16 cellular contexts compared by ENCODE assay signal in genomic region chr10:2146079-2146478, GRCh38.
DNase-seq lines count a peak whose midpoint lies in the region; ATAC-seq and TF ChIP-seq lines count a peak whose summit lies in the region.
"Had no signal": no experiment of that assay in that cellular context is flagged by ENCODE, and none has a peak within 500 bp of the region (broad histone marks: within the 10 kb centered on the region; RNA-seq: fewer than 3 reads in every experiment).

No MANE protein-coding gene starts in this region.

- no peaks in the 10 kb centered on the region for H3K79me2 ChIP-seq in GM23338 (replicated peaks; ENCODE audit: insufficient read depth)

- peaks cover 6% of the 10 kb centered on the region for H3K4me1 ChIP-seq in GM23338 (ENCODE audit: insufficient read depth)
- H3K4me1 ChIP-seq: A549 had no signal

- no peak overlapping the region for H3K4me2 ChIP-seq in GM23338
- H3K4me2 ChIP-seq: A549 had no signal

- H3K27me3 ChIP-seq in GM23338 (ENCODE audit: insufficient read depth), result no peaks in the 10 kb centered on the region

- H3K27me3 Mint-ChIP-seq in GM23338 (ENCODE audit: insufficient read depth, low read depth, poor library complexity), result peaks cover 5% of the 10 kb centered on the region
- H3K27me3 Mint-ChIP-seq in activated T-helper 17 cell treated with anti-CD3 and anti-CD28 coated beads, Interleukin-2, amount 50 U/mL, for 72 hours, result peaks cover 14% of the 10 kb centered on the region

- H3K9me3 Mint-ChIP-seq in GM23338, result no peaks in the 10 kb centered on the region
- H3K9me3 Mint-ChIP-seq in activated T-helper 17 cell treated with anti-CD3 and anti-CD28 coated beads, Interleukin-2, amount 50 U/mL, for 72 hours, result no peaks in the 10 kb centered on the region

- no peak for DNase-seq in GM23338 (ENCODE audit: low spot score)
- peak; percentile 74 to 83 for DNase-seq in NOMO-1 (lab: John Stamatoyannopoulos, UW; ENCODE audit: unreplicated experiment in 2 of 2)
- DNase-seq in UCSD-AML1 (lab: John Stamatoyannopoulos, UW; ENCODE audit: unreplicated experiment), result peak; percentile 39
- peak; percentile 26 for DNase-seq in retina
- no peak for DNase-seq in activated CD8-positive, alpha-beta memory T cell treated with anti-CD3 and anti-CD28 coated beads, Interleukin-2, amount 50 U/mL, for 4 hours
- DNase-seq: C1 segment of cervical spinal cord; CD8-positive, alpha-beta memory T cell; DMS53; NCI-H1092; NCI-H146; NCI-H2081; NCI-H446 treated with DMSO at 0.1 percent for 48 hours; NCI-H748 treated with DMSO at 0.1 percent for 48 hours had no signal

- H4K20me1 ChIP-seq in GM23338 (replicated peaks; ENCODE audit: insufficient read depth), result no peaks in the 10 kb centered on the region

- no peak overlapping the region for H3K4me3 Mint-ChIP-seq in GM23338
- H3K4me3 Mint-ChIP-seq in activated T-helper 17 cell treated with anti-CD3 and anti-CD28 coated beads, Interleukin-2, amount 50 U/mL, for 72 hours, result no peak overlapping the region
- H3K4me3 Mint-ChIP-seq: CD8-positive, alpha-beta memory T cell had no signal

- no peak overlapping the region for H3K27ac ChIP-seq in GM23338 (ENCODE audit: low read depth)
- H3K27ac ChIP-seq: A549 had no signal

- H3K9me2 ChIP-seq in GM23338 (ENCODE audit: insufficient read depth), result no peaks in the 10 kb centered on the region

- no peak overlapping the region for H3K4me3 ChIP-seq in GM23338
- H3K4me3 ChIP-seq: A549 had no signal

- peak overlapping the region; percentile 52; the same call in 1 of the 2 replicates for H2AFZ ChIP-seq in GM23338

- no peaks in the 10 kb centered on the region for H3F3A ChIP-seq in GM23338 (replicated peaks; ENCODE audit: low read depth)

- no peak; the same call in 2 of the 3 replicates for ATAC-seq in GM23338
- ATAC-seq in HG03097 (IDR thresholded peaks at IDR 0.05; ENCODE audit: low FRiP score, unreplicated experiment), result no peak
- ATAC-seq in activated T-helper 17 cell treated with anti-CD3 and anti-CD28 coated beads, Interleukin-2, amount 50 U/mL, for 72 hours (replicated peaks), result no peak
- ATAC-seq: A549 had no signal

- no peaks in the 10 kb centered on the region; the same call in 2 of the 3 replicates for H3K36me3 Mint-ChIP-seq in GM23338 (ENCODE audit: low read depth)
- no peaks in the 10 kb centered on the region for H3K36me3 Mint-ChIP-seq in activated T-helper 17 cell treated with anti-CD3 and anti-CD28 coated beads, Interleukin-2, amount 50 U/mL, for 72 hours (ENCODE audit: low read depth)
- H3K36me3 Mint-ChIP-seq: CD8-positive, alpha-beta memory T cell had no signal

- no peaks in the 10 kb centered on the region for H3K36me3 ChIP-seq in GM23338 (ENCODE audit: insufficient read depth)

- peaks cover 25% of the 10 kb centered on the region for H3K4me1 Mint-ChIP-seq in GM23338
- H3K4me1 Mint-ChIP-seq in activated T-helper 17 cell treated with anti-CD3 and anti-CD28 coated beads, Interleukin-2, amount 50 U/mL, for 72 hours, result no peaks in the 10 kb centered on the region
- H3K4me1 Mint-ChIP-seq: CD8-positive, alpha-beta memory T cell had no signal

- H3K27ac Mint-ChIP-seq in GM23338, result no peak overlapping the region
- no peak overlapping the region for H3K27ac Mint-ChIP-seq in activated T-helper 17 cell treated with anti-CD3 and anti-CD28 coated beads, Interleukin-2, amount 50 U/mL, for 72 hours
- H3K27ac Mint-ChIP-seq: CD8-positive, alpha-beta memory T cell had no signal

- no peak for TF ChIP-seq CTCF in GM23338 (conservative IDR thresholded peaks at IDR 0.05; ENCODE audit: low read depth in 2 of 2)

TF ChIP-seq in GM23338, 12 proteins besides CTCF, POLR2A, EP300 and RAD21 (continues in another document):
- no peak for TF ChIP-seq NANOG (IDR thresholded peaks at IDR 0.05; ENCODE audit: borderline replicate concordance)
- no peak for TF ChIP-seq REST (IDR thresholded peaks at IDR 0.05; ENCODE audit: unreplicated experiment)
- no peak for TF ChIP-seq POLR2AphosphoS5 (IDR thresholded peaks at IDR 0.05; ENCODE audit: low read depth)
- TF ChIP-seq JUNB (IDR thresholded peaks at IDR 0.05; ENCODE audit: unreplicated experiment), result no peak
- TF ChIP-seq CREB1 (CRISPR knock-in tag; IDR thresholded peaks at IDR 0.05; ENCODE audit: low read depth), result no peak
- no peak for TF ChIP-seq EZH2phosphoT487 (IDR thresholded peaks at IDR 0.05; ENCODE audit: unreplicated experiment)
- no peak for TF ChIP-seq STAT1 (IDR thresholded peaks at IDR 0.05; ENCODE audit: unreplicated experiment)
- no peak for TF ChIP-seq EZH2 (IDR thresholded peaks at IDR 0.05; ENCODE audit: low read depth, unreplicated experiment)
- TF ChIP-seq ZNF462 (CRISPR knock-in tag; IDR thresholded peaks at IDR 0.05), result no peak

Comparison
In these comparisons a context has a peak if more than half of its experiments do, and no peak if none do; other contexts are left out.
1. DNase-seq: peak in NOMO-1 (2 of 2), UCSD-AML1 (single experiment) and retina (single experiment); none in GM23338 (single experiment) and activated CD8-positive, alpha-beta memory T cell treated with anti-CD3 and anti-CD28 coated beads, Interleukin-2, amount 50 U/mL, for 4 hours (single experiment).